Comparison of ENCODE assay signal across 1 cellular context in the genomic region with DNA sequence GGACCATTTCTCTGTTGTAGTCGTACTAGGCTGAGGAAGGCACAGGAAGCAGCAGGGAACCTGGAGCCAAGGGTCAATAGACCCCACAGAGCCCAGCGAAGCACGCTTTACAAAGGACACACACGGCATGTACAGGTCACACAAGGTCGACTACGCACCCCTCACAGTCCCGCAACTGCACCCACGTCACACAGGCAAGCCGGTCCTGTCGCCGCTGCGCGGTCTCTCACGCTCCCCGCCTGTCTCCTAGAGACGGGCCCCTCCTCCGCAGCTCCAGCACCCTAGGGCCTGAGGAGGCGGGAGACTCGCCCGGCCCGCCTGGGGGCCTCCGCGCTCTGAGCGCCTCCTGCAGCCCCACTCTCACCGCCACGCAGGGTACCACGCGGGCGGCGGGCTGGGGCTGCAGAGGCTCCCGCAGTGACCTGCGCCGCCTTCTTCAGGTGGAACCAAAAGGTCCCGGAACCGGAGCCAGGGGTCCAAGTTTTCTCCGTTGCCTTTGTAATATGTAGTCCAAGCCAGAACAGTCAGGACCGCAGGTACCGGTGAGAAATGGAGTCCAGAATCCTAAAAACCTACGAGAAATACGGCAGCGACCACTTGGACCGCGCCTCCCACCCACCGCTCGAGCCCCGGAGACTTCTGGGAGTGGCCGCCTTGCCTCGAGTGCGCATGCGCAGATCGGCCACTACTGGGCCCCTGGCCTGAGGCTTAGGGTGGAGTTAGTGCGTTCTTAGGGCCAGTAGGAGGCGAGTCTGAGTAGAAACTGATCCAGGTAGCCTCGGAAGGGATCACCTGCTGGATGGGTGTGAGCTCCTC.
A peak's percentile ranks its signal among the peaks of the same experiment; 100 is the strongest.
TF ChIP-seq lines count a peak whose summit lies in the region.

A gene (minus strand): TSS at position 651 of the 816 bp plus-strand sequence. CDS start 8,143 bp downstream, outside the sequence.

TF ChIP-seq in GM23338, 12 proteins besides CTCF, POLR2A, EP300 and RAD21 (continued from another document):
- TF ChIP-seq, protein P1, sequence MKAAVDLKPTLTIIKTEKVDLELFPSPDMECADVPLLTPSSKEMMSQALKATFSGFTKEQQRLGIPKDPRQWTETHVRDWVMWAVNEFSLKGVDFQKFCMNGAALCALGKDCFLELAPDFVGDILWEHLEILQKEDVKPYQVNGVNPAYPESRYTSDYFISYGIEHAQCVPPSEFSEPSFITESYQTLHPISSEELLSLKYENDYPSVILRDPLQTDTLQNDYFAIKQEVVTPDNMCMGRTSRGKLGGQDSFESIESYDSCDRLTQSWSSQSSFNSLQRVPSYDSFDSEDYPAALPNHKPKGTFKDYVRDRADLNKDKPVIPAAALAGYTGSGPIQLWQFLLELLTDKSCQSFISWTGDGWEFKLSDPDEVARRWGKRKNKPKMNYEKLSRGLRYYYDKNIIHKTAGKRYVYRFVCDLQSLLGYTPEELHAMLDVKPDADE (IDR thresholded peaks at IDR 0.05) = peak; percentile 35; the same call in 1 of the 2 replicates
